ENCODE assay signal across 21 cellular contexts in genomic region chr13:82566864-82567263, GRCh38.
A peak's percentile ranks its signal among the peaks of the same experiment; 100 is the strongest.
DNase-seq lines count a peak whose midpoint lies in the region; ATAC-seq and TF ChIP-seq lines count a peak whose summit lies in the region.
"Had no signal": no experiment of that assay in that cellular context is flagged by ENCODE, and none has a peak within 500 bp of the region (broad histone marks: within the 10 kb centered on the region; RNA-seq: fewer than 3 reads in every experiment).

No MANE protein-coding gene starts in this region.

- H3K4ac ChIP-seq in neuronal stem cell (ENCODE audit: low read length): no peak overlapping the region

- H3K36me3 Mint-ChIP-seq in nephron progenitor cell (ENCODE audit: low read depth): no peaks in the 10 kb centered on the region
- H3K36me3 Mint-ChIP-seq: CD8-positive, alpha-beta T cell had no signal

- no peak for ATAC-seq in DND-41 (ENCODE audit: insufficient read depth, low read depth)
- ATAC-seq: A549; CD8-positive, alpha-beta T cell; GM12878 had no signal

- H4K20me1 ChIP-seq in DND-41 (ENCODE audit: insufficient read depth, low read length): no peaks in the 10 kb centered on the region
- no peaks in the 10 kb centered on the region for H4K20me1 ChIP-seq in OCI-LY3 (ENCODE audit: insufficient read depth, low read length)
- H4K20me1 ChIP-seq: BLaER1 treated with 17β-estradiol and CSF1 and Interleukin-3, amounts not matched to agents 10 nM and 100 nM had no signal

- H3K27ac ChIP-seq in DND-41 (ENCODE audit: low read length): no peak overlapping the region
- no peak overlapping the region for H3K27ac ChIP-seq in OCI-LY3 (ENCODE audit: low read length)
- no peak overlapping the region for H3K27ac ChIP-seq in neuronal stem cell (replicated peaks; ENCODE audit: low read length)
- H3K27ac ChIP-seq: 22Rv1; A549; BLaER1 treated with 17β-estradiol and CSF1 and Interleukin-3, amounts not matched to agents 10 nM and 100 nM; C4-2B had no signal

- no peak overlapping the region for H3K4me3 ChIP-seq in DND-41 (ENCODE audit: low read depth in 1 of 2, low read length in 2 of 2)
- H3K4me3 ChIP-seq in OCI-LY3 (ENCODE audit: low read length): no peak overlapping the region
- H3K4me3 ChIP-seq in neuronal stem cell (ENCODE audit: low read length in 2 of 2): no peak overlapping the region
- H3K4me3 ChIP-seq: A549; BLaER1 treated with 17β-estradiol and CSF1 and Interleukin-3, amounts not matched to agents 10 nM and 100 nM; GM12878 had no signal

- H2BK15ac ChIP-seq in neuronal stem cell (ENCODE audit: low read length): no peak overlapping the region

- no CpG with 5 or more reads among the region's 5 CpGs for WGBS in neuronal stem cell (ENCODE audit: extremely low coverage in 2 of 2, insufficient read length in 2 of 2, insufficient replicate concordance in 1 of 2), 2 donors

- peak overlapping the region; percentile 90 for H3K18ac ChIP-seq in neuronal stem cell (ENCODE audit: low read length)

- H2AK5ac ChIP-seq in neuronal stem cell (ENCODE audit: low read depth, low read length): no peak overlapping the region

- H3K36me3 ChIP-seq in DND-41 (ENCODE audit: insufficient read depth, low read length) (peaks cover 5% of the 10 kb centered on the region; the same call in 1 of the 2 replicates), OCI-LY3 (replicated peaks; ENCODE audit: low read depth, low read length) (no peaks in the 10 kb centered on the region), neuronal stem cell (replicated peaks in 1 of 2; ENCODE audit: control insufficient read depth in 2 of 2, insufficient read depth in 2 of 2, low read length in 2 of 2) (no peaks in the 10 kb centered on the region)
- H3K36me3 ChIP-seq: BLaER1 treated with 17β-estradiol and CSF1 and Interleukin-3, amounts not matched to agents 10 nM and 100 nM had no signal

- H2BK120ac ChIP-seq in neuronal stem cell (ENCODE audit: low read depth, low read length): no peak overlapping the region

- H3K4me3 Mint-ChIP-seq in nephron progenitor cell: no peak overlapping the region
- H3K4me3 Mint-ChIP-seq: B cell; CD4-positive, alpha-beta T cell; CD8-positive, alpha-beta T cell had no signal

- no peak for DNase-seq in DND-41
- no peak for DNase-seq in nephron progenitor cell
- no peak for DNase-seq in neuronal stem cell (ENCODE audit: low spot score)
- DNase-seq in SKM-1 treated with dmso at 0.1 percent for 144 hours (lab: John Stamatoyannopoulos, UW; ENCODE audit: unreplicated experiment): no peak
- no peak for DNase-seq in NCI-H1417 treated with DMSO at 0.1 percent for 48 hours (lab: John Stamatoyannopoulos, UW)
- DNase-seq in T-helper 2 cell: no peak
- DNase-seq: AML-193; Caco-2; Calu3; CD4-positive, alpha-beta T cell; CD8-positive, alpha-beta T cell; DMS79 treated with DMSO at 0.1 percent for 48 hours; EL; GDM1 had no signal

- H3K23ac ChIP-seq in neuronal stem cell (ENCODE audit: low read depth, low read length, poor library complexity): no peak overlapping the region

- H3K9ac ChIP-seq in DND-41 (ENCODE audit: low read depth, low read length) (no peak overlapping the region), OCI-LY3 (ENCODE audit: low read length) (no peak overlapping the region), neuronal stem cell (ENCODE audit: low read depth, low read length, poor library complexity) (no peak overlapping the region)
- H3K9ac ChIP-seq: BLaER1 treated with 17β-estradiol and CSF1 and Interleukin-3, amounts not matched to agents 10 nM and 100 nM had no signal

- H3K4me2 ChIP-seq in DND-41 (ENCODE audit: insufficient read depth, low read length): no peak overlapping the region
- no peak overlapping the region for H3K4me2 ChIP-seq in OCI-LY3 (ENCODE audit: low read length)
- H3K4me2 ChIP-seq in neuronal stem cell (ENCODE audit: insufficient read depth, low read length, poor library complexity, severe bottlenecking): no peak overlapping the region
- H3K4me2 ChIP-seq: A549; BLaER1 treated with 17β-estradiol and CSF1 and Interleukin-3, amounts not matched to agents 10 nM and 100 nM had no signal

- H3K79me2 ChIP-seq in DND-41 (ENCODE audit: insufficient read depth, low read length) (no peaks in the 10 kb centered on the region), OCI-LY3 (ENCODE audit: low read length) (no peaks in the 10 kb centered on the region)

- H2AFZ ChIP-seq in DND-41 (ENCODE audit: low read depth, low read length): peak overlapping the region; percentile 24; the same call in 1 of the 2 replicates
- peak overlapping the region; percentile 23; the same call in 1 of the 2 replicates for H2AFZ ChIP-seq in OCI-LY3 (ENCODE audit: low read depth, low read length)
- peak overlapping the region; percentile 29 for H2AFZ ChIP-seq in neuronal stem cell (ENCODE audit: low read length)

- no peak overlapping the region for H4K8ac ChIP-seq in neuronal stem cell (ENCODE audit: low read depth, low read length)

- H2BK12ac ChIP-seq in neuronal stem cell (ENCODE audit: low read length): no peak overlapping the region

- H3K27me3 Mint-ChIP-seq in nephron progenitor cell (ENCODE audit: low read depth, poor library complexity): no peaks in the 10 kb centered on the region
- H3K27me3 Mint-ChIP-seq: B cell; CD4-positive, alpha-beta T cell had no signal

- no peak overlapping the region for H2BK5ac ChIP-seq in neuronal stem cell (ENCODE audit: low read length)

- TF ChIP-seq CTCF in DND-41 (IDR thresholded peaks at IDR 0.05; ENCODE audit: borderline replicate concordance, extremely low read depth, low read length, poor library complexity, severe bottlenecking): no peak
- no peak for TF ChIP-seq CTCF in OCI-LY3 (IDR thresholded peaks at IDR 0.05; ENCODE audit: low read depth, low read length)
- no peak for TF ChIP-seq CTCF in nephron progenitor cell (IDR thresholded peaks at IDR 0.05)

- no peaks in the 10 kb centered on the region for H3K9me3 Mint-ChIP-seq in nephron progenitor cell

- H3K4me1 Mint-ChIP-seq in nephron progenitor cell: peaks cover 15% of the 10 kb centered on the region
- H3K4me1 Mint-ChIP-seq: B cell had no signal

- H3K4me1 ChIP-seq in DND-41 (ENCODE audit: insufficient read depth, low read length): peaks cover 9% of the 10 kb centered on the region
- no peaks in the 10 kb centered on the region for H3K4me1 ChIP-seq in OCI-LY3 (ENCODE audit: low read length)
- no peaks in the 10 kb centered on the region for H3K4me1 ChIP-seq in neuronal stem cell (ENCODE audit: control insufficient read depth in 2 of 2, insufficient read depth in 1 of 2, low read depth in 1 of 2, low read length in 2 of 2)
- H3K4me1 ChIP-seq: A549, Caco-2 had no signal

- H3K79me1 ChIP-seq in neuronal stem cell (ENCODE audit: low read depth, low read length): peaks cover 2% of the 10 kb centered on the region

- H4K91ac ChIP-seq in neuronal stem cell (ENCODE audit: low read depth, low read length, poor library complexity): no peak overlapping the region

- H3K14ac ChIP-seq in neuronal stem cell (ENCODE audit: low read length): peak overlapping the region; percentile 76

- H3K9me3 ChIP-seq in DND-41 (ENCODE audit: insufficient read depth, low read length, severe bottlenecking) (peaks cover 11% of the 10 kb centered on the region), OCI-LY3 (ENCODE audit: insufficient read depth, low read length) (0 out of 2 replicates have a peak, but pooled peaks cover 5% of the 10 kb centered on the region), neuronal stem cell (replicated peaks in 1 of 2; ENCODE audit: control insufficient read depth in 2 of 2, insufficient read depth in 1 of 2, low read depth in 1 of 2, low read length in 2 of 2) (peaks cover 0 to 2% of the 10 kb centered on the region in 2 donors)
- H3K9me3 ChIP-seq: A549, Caco-2 had no signal

- H3K27me3 ChIP-seq in DND-41 (ENCODE audit: insufficient read depth, low read length, poor library complexity) (no peaks in the 10 kb centered on the region), OCI-LY3 (ENCODE audit: low read depth, low read length) (no peaks in the 10 kb centered on the region), neuronal stem cell (ENCODE audit: control insufficient read depth in 3 of 3, insufficient read depth in 3 of 3, low read depth in 1 of 3, low read length in 3 of 3) (no peaks in the 10 kb centered on the region)
- H3K27me3 ChIP-seq: BLaER1 treated with 17β-estradiol and CSF1 and Interleukin-3, amounts not matched to agents 10 nM and 100 nM had no signal

- peak overlapping the region; percentile 37 for H3K27ac Mint-ChIP-seq in nephron progenitor cell
- H3K27ac Mint-ChIP-seq: B cell; CD4-positive, alpha-beta T cell; CD8-positive, alpha-beta T cell had no signal
